28 cellular contexts compared by ENCODE assay signal in the genomic region with DNA sequence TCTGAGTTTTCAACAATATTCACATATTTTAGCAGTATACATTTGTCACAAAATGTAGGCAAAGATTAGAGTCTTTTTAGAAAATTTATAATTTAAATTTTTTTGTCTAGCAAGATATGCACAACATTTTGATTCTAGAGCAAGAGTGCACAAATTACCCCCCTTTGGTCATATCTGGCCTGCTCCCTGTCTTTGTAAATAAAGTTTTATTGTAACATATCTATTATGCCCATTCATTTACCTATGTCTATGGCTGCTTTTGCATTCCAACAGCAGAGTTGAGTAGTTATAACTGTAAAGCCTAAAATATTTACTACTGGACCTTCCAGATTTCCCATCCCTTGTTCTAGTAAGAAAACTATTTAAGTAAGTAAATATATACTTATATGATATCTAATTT.
"Had no signal": no experiment of that assay in that cellular context is flagged by ENCODE, and none has a peak within 500 bp of the region (broad histone marks: within the 10 kb centered on the region; RNA-seq: fewer than 3 reads in every experiment).

No MANE protein-coding gene starts in this region.

- H3K4me1 ChIP-seq: colonic mucosa, esophagus muscularis mucosa, esophagus squamous epithelium, foreskin keratinocyte, gastrocnemius medialis, gastroesophageal sphincter, heart left ventricle, heart right ventricle had no signal

- H3K4me3 ChIP-seq: colonic mucosa, coronary artery, dorsolateral prefrontal cortex, esophagus muscularis mucosa, esophagus squamous epithelium, gastrocnemius medialis, gastroesophageal sphincter, heart left ventricle, heart right ventricle had no signal

- ATAC-seq: effector memory CD8-positive, alpha-beta T cell; esophagus mucosa; foreskin keratinocyte; gastrocnemius medialis; gastroesophageal sphincter; heart left ventricle; heart right ventricle had no signal

- FAIRE-seq: colon, endometrium, endothelial cell of umbilical vein, frontal cortex had no signal

- H3K36me3 ChIP-seq: colonic mucosa, esophagus muscularis mucosa, esophagus squamous epithelium, gastrocnemius medialis, gastroesophageal sphincter, heart left ventricle, heart right ventricle had no signal

- H3K27me3 ChIP-seq: colonic mucosa, dorsolateral prefrontal cortex, esophagus squamous epithelium, foreskin keratinocyte, gastrocnemius medialis, gastroesophageal sphincter, heart left ventricle, heart right ventricle had no signal

- H3K27ac ChIP-seq: colonic mucosa, coronary artery, dorsolateral prefrontal cortex, epithelial cell of prostate, esophagus muscularis mucosa, esophagus squamous epithelium, foreskin keratinocyte, gastrocnemius medialis, gastroesophageal sphincter, heart left ventricle, heart right ventricle had no signal

- H3K9me3 ChIP-seq: colonic mucosa, esophagus squamous epithelium, gastrocnemius medialis had no signal

- DNase-seq: colonic mucosa; cortex of kidney; dermis blood vessel endothelial cell; dorsolateral prefrontal cortex; effector CD4-positive, alpha-beta T cell; effector CD8-positive, alpha-beta T cell; effector memory CD4-positive, alpha-beta T cell; effector memory CD8-positive, alpha-beta T cell; endodermal cell; erythroblast; esophagus squamous epithelium; foreskin fibroblast; foreskin keratinocyte; foreskin melanocyte; gastrocnemius medialis; glutamatergic neuron; head of caudate nucleus; heart left ventricle; heart right ventricle had no signal
